Comparison of ENCODE assay signal across 2 cellular contexts in the genomic region with DNA sequence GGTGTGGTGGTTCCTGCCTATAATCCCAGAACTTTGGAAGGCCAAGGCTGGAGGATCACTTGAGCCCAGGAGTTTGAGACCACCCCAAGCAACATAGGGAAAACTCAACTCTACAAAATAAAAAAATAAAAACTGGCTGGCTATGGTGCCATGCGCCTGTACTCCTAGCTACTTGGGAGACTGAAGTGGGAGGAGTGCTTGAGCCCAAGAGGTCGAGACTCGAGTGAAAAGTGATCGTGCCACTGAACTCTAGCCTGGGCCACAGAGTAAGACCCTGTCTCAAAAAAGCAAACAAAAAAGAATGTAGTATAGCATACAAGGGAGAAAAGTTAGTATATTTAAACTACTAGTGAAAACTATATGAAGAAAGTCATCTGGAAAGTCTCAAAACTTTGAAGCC.
TF ChIP-seq lines count a peak whose summit lies in the region.

No MANE protein-coding gene starts in this region.

TF ChIP-seq in GM23338, 12 proteins besides CTCF, POLR2A, EP300 and RAD21 (continued from another document):
- TF ChIP-seq, protein P1, sequence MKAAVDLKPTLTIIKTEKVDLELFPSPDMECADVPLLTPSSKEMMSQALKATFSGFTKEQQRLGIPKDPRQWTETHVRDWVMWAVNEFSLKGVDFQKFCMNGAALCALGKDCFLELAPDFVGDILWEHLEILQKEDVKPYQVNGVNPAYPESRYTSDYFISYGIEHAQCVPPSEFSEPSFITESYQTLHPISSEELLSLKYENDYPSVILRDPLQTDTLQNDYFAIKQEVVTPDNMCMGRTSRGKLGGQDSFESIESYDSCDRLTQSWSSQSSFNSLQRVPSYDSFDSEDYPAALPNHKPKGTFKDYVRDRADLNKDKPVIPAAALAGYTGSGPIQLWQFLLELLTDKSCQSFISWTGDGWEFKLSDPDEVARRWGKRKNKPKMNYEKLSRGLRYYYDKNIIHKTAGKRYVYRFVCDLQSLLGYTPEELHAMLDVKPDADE (IDR thresholded peaks at IDR 0.05), result no peak
- TF ChIP-seq JUNB (IDR thresholded peaks at IDR 0.05; ENCODE audit: unreplicated experiment) (no peak), NANOG (IDR thresholded peaks at IDR 0.05; ENCODE audit: borderline replicate concordance) (no peak), REST (IDR thresholded peaks at IDR 0.05; ENCODE audit: unreplicated experiment) (no peak), ZNF114 (CRISPR knock-in tag; IDR thresholded peaks at IDR 0.05) (no peak), POLR2AphosphoS5 (IDR thresholded peaks at IDR 0.05; ENCODE audit: low read depth) (no peak)

TF ChIP-seq in K562, 482 proteins besides CTCF, POLR2A, EP300 and RAD21 (continued from another document):
- TF ChIP-seq, protein P2, sequence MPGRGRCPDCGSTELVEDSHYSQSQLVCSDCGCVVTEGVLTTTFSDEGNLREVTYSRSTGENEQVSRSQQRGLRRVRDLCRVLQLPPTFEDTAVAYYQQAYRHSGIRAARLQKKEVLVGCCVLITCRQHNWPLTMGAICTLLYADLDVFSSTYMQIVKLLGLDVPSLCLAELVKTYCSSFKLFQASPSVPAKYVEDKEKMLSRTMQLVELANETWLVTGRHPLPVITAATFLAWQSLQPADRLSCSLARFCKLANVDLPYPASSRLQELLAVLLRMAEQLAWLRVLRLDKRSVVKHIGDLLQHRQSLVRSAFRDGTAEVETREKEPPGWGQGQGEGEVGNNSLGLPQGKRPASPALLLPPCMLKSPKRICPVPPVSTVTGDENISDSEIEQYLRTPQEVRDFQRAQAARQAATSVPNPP (IDR thresholded peaks at IDR 0.05; ENCODE audit: borderline replicate concordance, insufficient read depth, insufficient read length), result no peak
- TF ChIP-seq COPS2 (conservative IDR thresholded peaks at IDR 0.05) (no peak), BRCA1 (IDR thresholded peaks at IDR 0.05) (no peak), BRCA1 (CRISPR knock-in tag; IDR thresholded peaks at IDR 0.05) (no peak), NR3C1 (CRISPR knock-in tag; IDR thresholded peaks at IDR 0.05) (no peak), DEAF1 (CRISPR knock-in tag; IDR thresholded peaks at IDR 0.05) (no peak), ATF3 (IDR thresholded peaks at IDR 0.05) (no peak), ATF3 (CRISPR knock-in tag; conservative IDR thresholded peaks at IDR 0.05) (no peak)
